ENCODE assay signal across 17 cellular contexts in genomic region chr12:67370979-67371378, GRCh38.
DNase-seq lines count a peak whose midpoint lies in the region; ATAC-seq and TF ChIP-seq lines count a peak whose summit lies in the region.
"Had no signal": no experiment of that assay in that cellular context is flagged by ENCODE, and none has a peak within 500 bp of the region (broad histone marks: within the 10 kb centered on the region; RNA-seq: fewer than 3 reads in every experiment).

No MANE protein-coding gene starts in this region.

- in situ Hi-C loops in Caki2 (cut with HindIII; ENCODE audit: low pct_unique_long_range_greater_than_20kb, low sequenced_read_pairs), result no loop called here
- in situ Hi-C loops in IMR-90 (cut with MboI; ENCODE audit: low sequenced_read_pairs), result no loop called here
- in situ Hi-C loops in HAP-1 (cut with MboI; ENCODE audit: low sequenced_read_pairs), result loop anchor here (25.0 kb wide), 1 partner anchor 566 kb away; no protein-coding TSS in a partner anchor

- H3K9me3 Mint-ChIP-seq in nephron (no peaks in the 10 kb centered on the region), endodermal cell (no peaks in the 10 kb centered on the region)

- H3K9me1 ChIP-seq in IMR-90 (ENCODE audit: insufficient read depth, low read length), result no peaks in the 10 kb centered on the region

- DNase-seq in Caki2 (ENCODE audit: low read depth) (peak; percentile 75), IMR-90 (no peak), epithelial cell of proximal tubule (ENCODE audit: low read depth) (peak; percentile 73), foreskin keratinocyte (no peak), HAP-1 (ENCODE audit: low spot score in 2 of 2) (no peak), endodermal cell (no peak)
- DNase-seq in stimulated activated naive CD4-positive, alpha-beta T cell (lab: John Stamatoyannopoulos, UW), result no peak
- DNase-seq: COR-L47, DMS153, Kasumi-1, NCI-H1417, NCI-H187 treated with DMSO at 0.1 percent for 48 hours, NCI-H446 treated with DMSO at 0.1 percent for 48 hours, NCI-H748 treated with DMSO at 0.1 percent for 48 hours, OCI-M1, RPMI8226 had no signal

- ATAC-seq in IMR-90 (ENCODE audit: low read depth) (peak; percentile 59; the same call in 1 of the 2 replicates), foreskin keratinocyte (no peak)

- H2AK9ac ChIP-seq in IMR-90 (replicated peaks; ENCODE audit: low read depth, low read length, poor library complexity), result no peak overlapping the region

- H3K36me3 Mint-ChIP-seq in nephron (ENCODE audit: low read depth), result no peaks in the 10 kb centered on the region
- H3K36me3 Mint-ChIP-seq in endodermal cell (ENCODE audit: low read depth), result no peaks in the 10 kb centered on the region

- H2BK120ac ChIP-seq in IMR-90 (ENCODE audit: low read depth, low read length), result no peak overlapping the region

- H3K27ac Mint-ChIP-seq in nephron (peak overlapping the region; percentile 61 to 81 (median 63)), endodermal cell (no peak overlapping the region)

- H3K4me3 Mint-ChIP-seq in nephron (no peak overlapping the region), endodermal cell (no peak overlapping the region)

- no peak overlapping the region for H4K5ac ChIP-seq in IMR-90 (ENCODE audit: low read depth, low read length)

- H3K14ac ChIP-seq in IMR-90 (replicated peaks; ENCODE audit: low read depth, low read length), result no peak overlapping the region

- H2BK15ac ChIP-seq in IMR-90 (ENCODE audit: low read depth, low read length), result no peak overlapping the region

- H3K56ac ChIP-seq in IMR-90 (ENCODE audit: extremely low read depth, insufficient read depth, low read length), result no peak overlapping the region

- BruUV-seq in IMR-90 (replicated peaks; lab: Mats Ljungman, UMichigan), result no TSS peak

- H3K27me3 ChIP-seq in IMR-90 (ENCODE audit: control insufficient read depth, insufficient read depth, low read length) (no peaks in the 10 kb centered on the region), foreskin keratinocyte (no peaks in the 10 kb centered on the region), HAP-1 (ENCODE audit: low read depth) (no peaks in the 10 kb centered on the region), endodermal cell (ENCODE audit: control insufficient read depth, insufficient read depth, low read length, poor library complexity, severe bottlenecking) (peaks cover 25% of the 10 kb centered on the region)

- dilution Hi-C loops in IMR-90 (cut with HindIII; ENCODE audit: low sequenced_read_pairs, unreplicated experiment), result no loop called here

- CTCF ChIA-PET in IMR-90 (lab: Yijun Ruan, JAX), result interaction anchor here (0.7 kb wide), 1 partner anchor 64 kb away, joined by 6 read pairs; no protein-coding TSS in a partner anchor

- no peak overlapping the region for H3K4me2 ChIP-seq in IMR-90 (ENCODE audit: low read depth, low read length)

- H4K8ac ChIP-seq in IMR-90 (ENCODE audit: low read depth in 2 of 2, low read length in 2 of 2), result no peak overlapping the region

- POLR2A ChIA-PET in IMR-90 (lab: Charles Lee; ENCODE audit: unreplicated experiment), result no interaction called here

- H3K9ac ChIP-seq in IMR-90 (ENCODE audit: low read depth, low read length) (no peak overlapping the region), endodermal cell (ENCODE audit: extremely low read depth, low read length, poor library complexity, severe bottlenecking) (no peak overlapping the region)

- H3K27me3 Mint-ChIP-seq in nephron (ENCODE audit: low read depth) (peaks cover 3% of the 10 kb centered on the region), endodermal cell (ENCODE audit: insufficient read depth) (peaks cover 33% of the 10 kb centered on the region)

- H4K91ac ChIP-seq in IMR-90 (ENCODE audit: insufficient read depth, low read depth, low read length), result no peak overlapping the region

- H3K4me1 Mint-ChIP-seq in nephron (peaks cover 27% of the 10 kb centered on the region), endodermal cell (no peaks in the 10 kb centered on the region)

- TF ChIP-seq RAD21 in IMR-90 (IDR thresholded peaks at IDR 0.05; ENCODE audit: low read length), result no peak

- H3K4ac ChIP-seq in IMR-90 (ENCODE audit: low read depth, low read length), result no peak overlapping the region

- H2BK20ac ChIP-seq in IMR-90 (ENCODE audit: low read depth, low read length), result no peak overlapping the region

- no peak overlapping the region for H2AK5ac ChIP-seq in IMR-90 (ENCODE audit: low read depth, low read length)

- H3K23ac ChIP-seq in IMR-90 (ENCODE audit: low read depth, low read length), result no peak overlapping the region

- H3K4me1 ChIP-seq in IMR-90 (ENCODE audit: control insufficient read depth, insufficient read depth, low read length) (peaks cover 8% of the 10 kb centered on the region), foreskin keratinocyte (no peaks in the 10 kb centered on the region), HAP-1 (no peaks in the 10 kb centered on the region), endodermal cell (ENCODE audit: control insufficient read depth, insufficient read depth, low read length) (no peaks in the 10 kb centered on the region)

- H2AFZ ChIP-seq in IMR-90 (replicated peaks; ENCODE audit: low read length, poor library complexity), result no peak overlapping the region

- TF ChIP-seq CTCF in IMR-90 (conservative IDR thresholded peaks at IDR 0.05; ENCODE audit: low read depth, low read length), result no peak
- no peak for TF ChIP-seq CTCF in epithelial cell of proximal tubule (conservative IDR thresholded peaks at IDR 0.05; ENCODE audit: low read depth, low read length)
- TF ChIP-seq CTCF in nephron (IDR thresholded peaks at IDR 0.05; ENCODE audit: unreplicated experiment in 3 of 3), result no peak
- TF ChIP-seq CTCF in foreskin keratinocyte (conservative IDR thresholded peaks at IDR 0.05), result no peak
- TF ChIP-seq CTCF in endodermal cell (conservative IDR thresholded peaks at IDR 0.05), result no peak

- no peaks in the 10 kb centered on the region for H3K79me1 ChIP-seq in IMR-90 (ENCODE audit: low read depth in 1 of 2, low read length in 2 of 2)

- no peak for TF ChIP-seq POLR2A in IMR-90 (IDR thresholded peaks at IDR 0.05; ENCODE audit: low read depth, low read length)

- no peak overlapping the region for H3K27ac ChIP-seq in IMR-90 (ENCODE audit: insufficient read depth, low read length)
- H3K27ac ChIP-seq in foreskin keratinocyte, result no peak overlapping the region
- no peak overlapping the region for H3K27ac ChIP-seq in endodermal cell (ENCODE audit: low read depth, low read length)

- H3K9me3 ChIP-seq in IMR-90 (ENCODE audit: control insufficient read depth, insufficient read depth, low read length), result no peaks in the 10 kb centered on the region
- no peaks in the 10 kb centered on the region for H3K9me3 ChIP-seq in HAP-1
- H3K9me3 ChIP-seq in endodermal cell (ENCODE audit: control insufficient read depth, low read length), result no peaks in the 10 kb centered on the region

- H3K18ac ChIP-seq in IMR-90 (ENCODE audit: low read depth, low read length), result no peak overlapping the region

- H3K36me3 ChIP-seq in IMR-90 (ENCODE audit: control insufficient read depth, insufficient read depth, low read length) (no peaks in the 10 kb centered on the region), HAP-1 (replicated peaks) (no peaks in the 10 kb centered on the region), endodermal cell (ENCODE audit: control insufficient read depth, insufficient read depth, low read length) (no peaks in the 10 kb centered on the region)

- intact Hi-C loops in IMR-90 (cut with micrococcal nuclease), result no loop called here

- H4K20me1 ChIP-seq in IMR-90 (ENCODE audit: insufficient read depth, low read length), result no peaks in the 10 kb centered on the region

- H2BK5ac ChIP-seq in IMR-90 (ENCODE audit: low read depth, low read length, poor library complexity, severe bottlenecking), result no peak overlapping the region

- H3K4me3 ChIP-seq in IMR-90 (ENCODE audit: insufficient read depth, low read depth, low read length), result no peak overlapping the region
- H3K4me3 ChIP-seq in epithelial cell of proximal tubule (ENCODE audit: low read depth, low read length), result no peak overlapping the region
- no peak overlapping the region for H3K4me3 ChIP-seq in HAP-1
- H3K4me3 ChIP-seq in endodermal cell (ENCODE audit: low read length), result no peak overlapping the region

TF ChIP-seq in IMR-90, 13 proteins besides CTCF, POLR2A, EP300 and RAD21:
- TF ChIP-seq RFX5 (IDR thresholded peaks at IDR 0.05; ENCODE audit: low read depth, low read length) (no peak), MXI1 (IDR thresholded peaks at IDR 0.05; ENCODE audit: borderline replicate concordance, low read depth, low read length) (no peak), USF2 (IDR thresholded peaks at IDR 0.05; ENCODE audit: low read depth, low read length) (no peak), FOS (IDR thresholded peaks at IDR 0.05; ENCODE audit: low read depth, low read length) (no peak), ELK1 (IDR thresholded peaks at IDR 0.05; ENCODE audit: borderline replicate concordance, low read depth, low read length) (no peak), CHD1 (IDR thresholded peaks at IDR 0.05; ENCODE audit: low read depth, low read length) (no peak), SMC3 (IDR thresholded peaks at IDR 0.05; ENCODE audit: low read depth, low read length) (no peak), MAFK (IDR thresholded peaks at IDR 0.05; ENCODE audit: low read depth, low read length) (no peak), BHLHE40 (IDR thresholded peaks at IDR 0.05; ENCODE audit: low read depth, low read length) (no peak)

Comparison
In these comparisons a context has a peak if more than half of its experiments do, and no peak if none do; other contexts are left out.
1. DNase-seq: peak in Caki2 (single experiment) and epithelial cell of proximal tubule (single experiment); none in IMR-90 (single experiment), foreskin keratinocyte (0 of 2), HAP-1 (0 of 2), endodermal cell (single experiment) and stimulated activated naive CD4-positive, alpha-beta T cell (0 of 6).